21 cellular contexts compared by ENCODE assay signal in genomic region chr3:10394491-10395025, GRCh38.
DNase-seq lines count a peak whose midpoint lies in the region; ATAC-seq and TF ChIP-seq lines count a peak whose summit lies in the region.
"Had no signal": no experiment of that assay in that cellular context is flagged by ENCODE, and none has a peak within 500 bp of the region (broad histone marks: within the 10 kb centered on the region; RNA-seq: fewer than 3 reads in every experiment).

No MANE protein-coding gene starts in this region.

- TF ChIP-seq RAD21 in IMR-90 (IDR thresholded peaks at IDR 0.05; ENCODE audit: low read length) = no peak

- no peak for TF ChIP-seq POLR2A in IMR-90 (IDR thresholded peaks at IDR 0.05; ENCODE audit: low read depth, low read length)

- peak overlapping the region; percentile 16 for H2AFZ ChIP-seq in IMR-90 (replicated peaks; ENCODE audit: low read length, poor library complexity)
- H2AFZ ChIP-seq in neuronal stem cell (ENCODE audit: low read length) = no peak overlapping the region

- no peak overlapping the region for H3K4me3 ChIP-seq in BLaER1 treated with 17β-estradiol and CSF1 and Interleukin-3, amounts not matched to agents 10 nM and 100 nM
- no peak overlapping the region for H3K4me3 ChIP-seq in IMR-90 (ENCODE audit: insufficient read depth, low read depth, low read length)
- H3K4me3 ChIP-seq in neuronal stem cell (ENCODE audit: low read length in 2 of 2) = no peak overlapping the region
- no peak overlapping the region for H3K4me3 ChIP-seq in coronary artery

- DNase-seq in IMR-90 (no peak), neuronal stem cell (ENCODE audit: low spot score) (no peak), NCI-H1930 (lab: John Stamatoyannopoulos, UW) (no peak), coronary artery (ENCODE audit: low spot score) (no peak)
- DNase-seq in central memory CD8-positive, alpha-beta T cell (ENCODE audit: low spot score in 2 of 2) = no peak
- DNase-seq: CD4-positive, CD25-positive, alpha-beta regulatory T cell; COR-L47; DMS79; HCEC 1CT; NCI-H1092 treated with DMSO at 0.1 percent for 48 hours; NCI-H1436 treated with DMSO at 0.1 percent for 48 hours; NCI-H2029 treated with DMSO at 0.1 percent for 48 hours; NCI-H226; NCI-H510A treated with DMSO at 0.1 percent for 48 hours; NCI-H774; NK-92 treated with Interleukin-12 subunit alpha and Interleukin-12 subunit beta, amount 100 ng/mL, for 24 hours had no signal

- ATAC-seq in IMR-90 (ENCODE audit: low read depth) (no peak), HG02885 (IDR thresholded peaks at IDR 0.05; ENCODE audit: poor library complexity, unreplicated experiment) (no peak), HG03139 (IDR thresholded peaks at IDR 0.05; ENCODE audit: unreplicated experiment) (no peak)
- no peak for ATAC-seq in central memory CD8-positive, alpha-beta T cell (replicated peaks; ENCODE audit: extremely low read depth, poor library complexity, severe bottlenecking)
- ATAC-seq: Panc1, SK-N-SH treated with all-trans-retinoic acid at 6 μM for 48 hours had no signal

- H3K9me3 Mint-ChIP-seq in central memory CD8-positive, alpha-beta T cell = no peaks in the 10 kb centered on the region
- H3K9me3 Mint-ChIP-seq: CD4-positive, CD25-positive, alpha-beta regulatory T cell had no signal

- no peak overlapping the region for H2AK9ac ChIP-seq in IMR-90 (replicated peaks; ENCODE audit: low read depth, low read length, poor library complexity)

- peaks cover 3% of the 10 kb centered on the region for H3K36me3 Mint-ChIP-seq in central memory CD8-positive, alpha-beta T cell (ENCODE audit: insufficient read depth)
- H3K36me3 Mint-ChIP-seq: CD4-positive, CD25-positive, alpha-beta regulatory T cell had no signal

- H2BK12ac ChIP-seq in neuronal stem cell (ENCODE audit: low read length) = no peak overlapping the region

- H3K79me1 ChIP-seq in IMR-90 (ENCODE audit: low read depth in 1 of 2, low read length in 2 of 2) (no peaks in the 10 kb centered on the region), neuronal stem cell (ENCODE audit: low read depth, low read length) (no peaks in the 10 kb centered on the region)

- H3K4me2 ChIP-seq in BLaER1 treated with 17β-estradiol and CSF1 and Interleukin-3, amounts not matched to agents 10 nM and 100 nM = peak overlapping the region in 9 of 11 experiments; percentile 24 to 98 (median 91); a peak in 16 of 22 replicates
- H3K4me2 ChIP-seq in IMR-90 (ENCODE audit: low read depth, low read length) (no peak overlapping the region), neuronal stem cell (ENCODE audit: insufficient read depth, low read length, poor library complexity, severe bottlenecking) (no peak overlapping the region)

- H3K4me3 Mint-ChIP-seq in central memory CD8-positive, alpha-beta T cell = peak overlapping the region; percentile 65

- no peaks in the 10 kb centered on the region for H3K9me3 ChIP-seq in BLaER1 treated with 17β-estradiol and CSF1 and Interleukin-3, amounts not matched to agents 10 nM and 100 nM (replicated peaks in 1 of 11)
- H3K9me3 ChIP-seq in IMR-90 (ENCODE audit: control insufficient read depth, insufficient read depth, low read length) (no peaks in the 10 kb centered on the region), neuronal stem cell (replicated peaks in 1 of 2; ENCODE audit: control insufficient read depth in 2 of 2, insufficient read depth in 1 of 2, low read depth in 1 of 2, low read length in 2 of 2) (peaks cover 0 to 2% of the 10 kb centered on the region in 2 donors)

- H2BK5ac ChIP-seq in IMR-90 (ENCODE audit: low read depth, low read length, poor library complexity, severe bottlenecking) (no peak overlapping the region), neuronal stem cell (ENCODE audit: low read length) (no peak overlapping the region)

- POLR2A ChIA-PET in IMR-90 (lab: Charles Lee; ENCODE audit: unreplicated experiment) = no interaction called here

- H4K91ac ChIP-seq in IMR-90 (ENCODE audit: insufficient read depth, low read depth, low read length) (no peak overlapping the region), neuronal stem cell (ENCODE audit: low read depth, low read length, poor library complexity) (no peak overlapping the region)

- H3K23ac ChIP-seq in IMR-90 (ENCODE audit: low read depth, low read length) = no peak overlapping the region; the same call in 1 of the 2 replicates
- H3K23ac ChIP-seq in neuronal stem cell (ENCODE audit: low read depth, low read length, poor library complexity) = peak overlapping the region; percentile 16

- H3K36me3 ChIP-seq in BLaER1 treated with 17β-estradiol and CSF1 and Interleukin-3, amounts not matched to agents 10 nM and 100 nM = peaks cover 0 to 24% (median 0%) of the 10 kb centered on the region in 11 experiments; a peak in 4 of 22 replicates
- no peaks in the 10 kb centered on the region for H3K36me3 ChIP-seq in IMR-90 (ENCODE audit: control insufficient read depth, insufficient read depth, low read length)
- no peaks in the 10 kb centered on the region for H3K36me3 ChIP-seq in neuronal stem cell (replicated peaks in 1 of 2; ENCODE audit: control insufficient read depth in 2 of 2, insufficient read depth in 2 of 2, low read length in 2 of 2)

- no peak overlapping the region for H3K4ac ChIP-seq in IMR-90 (ENCODE audit: low read depth, low read length)
- H3K4ac ChIP-seq in neuronal stem cell (ENCODE audit: low read length) = no peak overlapping the region

- no peak overlapping the region for H3K56ac ChIP-seq in IMR-90 (ENCODE audit: extremely low read depth, insufficient read depth, low read length)

- no TSS peak for BruUV-seq in IMR-90 (replicated peaks; lab: Mats Ljungman, UMichigan)

- H3K14ac ChIP-seq in IMR-90 (replicated peaks; ENCODE audit: low read depth, low read length) (no peak overlapping the region), neuronal stem cell (ENCODE audit: low read length) (no peak overlapping the region)

- H3K27ac ChIP-seq in BLaER1 treated with 17β-estradiol and CSF1 and Interleukin-3, amounts not matched to agents 10 nM and 100 nM = peak overlapping the region in 2 of 11 experiments; percentile 78 to 79; a peak in 1 of 22 replicates
- H3K27ac ChIP-seq in IMR-90 (ENCODE audit: insufficient read depth, low read length) = no peak overlapping the region
- H3K27ac ChIP-seq in neuronal stem cell (replicated peaks; ENCODE audit: low read length) = no peak overlapping the region
- H3K27ac ChIP-seq in coronary artery = no peak overlapping the region

- H2AK5ac ChIP-seq in IMR-90 (ENCODE audit: low read depth, low read length) (no peak overlapping the region), neuronal stem cell (ENCODE audit: low read depth, low read length) (no peak overlapping the region)

- no peak overlapping the region for H2BK20ac ChIP-seq in IMR-90 (ENCODE audit: low read depth, low read length)

- intact Hi-C loops in IMR-90 (cut with micrococcal nuclease) = no loop called here

- in situ Hi-C loops in IMR-90 (cut with MboI; ENCODE audit: low sequenced_read_pairs) = no loop called here

- H3K27ac Mint-ChIP-seq in central memory CD8-positive, alpha-beta T cell (ENCODE audit: low read depth) = no peak overlapping the region

- peaks cover 61% of the 10 kb centered on the region for H3K4me1 Mint-ChIP-seq in central memory CD8-positive, alpha-beta T cell

- no peaks in the 10 kb centered on the region for H3K27me3 Mint-ChIP-seq in central memory CD8-positive, alpha-beta T cell

- no peaks in the 10 kb centered on the region for H3K27me3 ChIP-seq in BLaER1 treated with 17β-estradiol and CSF1 and Interleukin-3, amounts not matched to agents 10 nM and 100 nM
- H3K27me3 ChIP-seq in IMR-90 (ENCODE audit: control insufficient read depth, insufficient read depth, low read length) (peaks cover 40% of the 10 kb centered on the region), neuronal stem cell (ENCODE audit: control insufficient read depth in 3 of 3, insufficient read depth in 3 of 3, low read depth in 1 of 3, low read length in 3 of 3) (peaks cover 0 to 61% (median 0%) of the 10 kb centered on the region in 3 experiments)

- dilution Hi-C loops in IMR-90 (cut with HindIII; ENCODE audit: low sequenced_read_pairs, unreplicated experiment) = no loop called here

- H3K18ac ChIP-seq in IMR-90 (ENCODE audit: low read depth, low read length) (no peak overlapping the region), neuronal stem cell (ENCODE audit: low read length) (no peak overlapping the region)

- H4K8ac ChIP-seq in IMR-90 (ENCODE audit: low read depth in 2 of 2, low read length in 2 of 2) = no peak overlapping the region
- H4K8ac ChIP-seq in neuronal stem cell (ENCODE audit: low read depth, low read length) = no peak overlapping the region

- peaks cover 42 to 99% (median 87%) of the 10 kb centered on the region in 10 experiments for H3K4me1 ChIP-seq in BLaER1 treated with 17β-estradiol and CSF1 and Interleukin-3, amounts not matched to agents 10 nM and 100 nM
- H3K4me1 ChIP-seq in IMR-90 (ENCODE audit: control insufficient read depth, insufficient read depth, low read length) (no peaks in the 10 kb centered on the region), neuronal stem cell (ENCODE audit: control insufficient read depth in 2 of 2, insufficient read depth in 1 of 2, low read depth in 1 of 2, low read length in 2 of 2) (no peaks in the 10 kb centered on the region)

- TF ChIP-seq CTCF in IMR-90 (conservative IDR thresholded peaks at IDR 0.05; ENCODE audit: low read depth, low read length) (no peak), coronary artery (IDR thresholded peaks at IDR 0.05) (no peak)

- CTCF ChIA-PET in IMR-90 (lab: Yijun Ruan, JAX) = no interaction called here

- 74% methylated on average over 5 of the region's 15 CpGs; no CpG with 5 or more reads in 1 of the 2 experiments for WGBS in IMR-90 (ENCODE audit: extremely low coverage in 2 of 2, insufficient read length in 1 of 2), 2 experiments
- WGBS in neuronal stem cell (ENCODE audit: extremely low coverage in 2 of 2, insufficient read length in 2 of 2, insufficient replicate concordance in 1 of 2), 2 donors = no CpG with 5 or more reads among the region's 15 CpGs

- peak overlapping the region in 1 of 11 experiments; percentile 6; a peak in 2 of 22 replicates for H3K9ac ChIP-seq in BLaER1 treated with 17β-estradiol and CSF1 and Interleukin-3, amounts not matched to agents 10 nM and 100 nM
- no peak overlapping the region for H3K9ac ChIP-seq in IMR-90 (ENCODE audit: low read depth, low read length)
- H3K9ac ChIP-seq in neuronal stem cell (ENCODE audit: low read depth, low read length, poor library complexity) = no peak overlapping the region

- no peak overlapping the region for H2BK15ac ChIP-seq in IMR-90 (ENCODE audit: low read depth, low read length)
- no peak overlapping the region for H2BK15ac ChIP-seq in neuronal stem cell (ENCODE audit: low read length)

- H4K20me1 ChIP-seq in BLaER1 treated with 17β-estradiol and CSF1 and Interleukin-3, amounts not matched to agents 10 nM and 100 nM = peaks cover 0 to 5% (median 0%) of the 10 kb centered on the region in 11 experiments; a peak in 1 of 22 replicates
- no peaks in the 10 kb centered on the region for H4K20me1 ChIP-seq in IMR-90 (ENCODE audit: insufficient read depth, low read length)

- no peaks in the 10 kb centered on the region for H3K9me1 ChIP-seq in IMR-90 (ENCODE audit: insufficient read depth, low read length)

- no peak overlapping the region for H2BK120ac ChIP-seq in IMR-90 (ENCODE audit: low read depth, low read length)
- no peak overlapping the region for H2BK120ac ChIP-seq in neuronal stem cell (ENCODE audit: low read depth, low read length)

- no peak overlapping the region for H4K5ac ChIP-seq in IMR-90 (ENCODE audit: low read depth, low read length)

TF ChIP-seq in IMR-90, 13 proteins besides CTCF, POLR2A, EP300 and RAD21 (continues in another document):
- no peak for TF ChIP-seq NFE2L2 (IDR thresholded peaks at IDR 0.05; ENCODE audit: low read depth, low read length)

Comparison
In these comparisons a context has a peak if more than half of its experiments do, and no peak if none do; other contexts are left out.
1. H3K4me2 ChIP-seq: peak in BLaER1 treated with 17β-estradiol and CSF1 and Interleukin-3, amounts not matched to agents 10 nM and 100 nM (9 of 11); none in IMR-90 (single experiment) and neuronal stem cell (single experiment).